16 cellular contexts compared by ENCODE assay signal in the genomic region with DNA sequence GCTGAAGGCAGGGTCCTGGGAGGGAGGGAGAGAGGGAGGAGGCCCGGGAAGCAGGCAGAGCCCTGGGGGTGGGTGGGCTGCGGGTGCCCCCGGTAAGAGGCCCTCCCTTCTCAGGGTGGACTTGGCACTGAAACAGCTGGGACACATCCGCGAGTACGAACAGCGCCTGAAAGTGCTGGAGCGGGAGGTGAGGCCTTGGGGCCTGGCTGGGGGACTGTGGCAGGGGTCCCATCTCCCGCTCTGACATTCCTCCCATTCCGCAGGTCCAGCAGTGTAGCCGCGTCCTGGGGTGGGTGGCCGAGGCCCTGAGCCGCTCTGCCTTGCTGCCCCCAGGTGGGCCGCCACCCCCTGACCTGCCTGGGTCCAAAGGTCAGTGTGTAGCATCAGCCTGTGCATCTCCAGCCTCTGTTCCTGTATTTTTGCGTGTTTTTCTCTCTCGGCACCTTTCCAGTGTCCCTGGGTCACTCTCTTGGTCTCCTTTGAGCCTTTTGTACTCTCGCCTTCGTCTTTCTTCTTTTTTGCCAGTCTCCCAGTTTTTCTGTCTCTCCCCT. TPM values are rescaled to one million over a fixed set of nuclear protein-coding genes. Genes with fewer than 3 reads are reported as not detected.
A peak's percentile ranks its signal among the peaks of the same experiment; 100 is the strongest.
DNase-seq lines count a peak whose midpoint lies in the region; ATAC-seq, FAIRE-seq and TF ChIP-seq lines count a peak whose summit lies in the region.
"Had no signal": no experiment of that assay in that cellular context is flagged by ENCODE, and none has a peak within 500 bp of the region (broad histone marks: within the 10 kb centered on the region; RNA-seq: fewer than 3 reads in every experiment).

No MANE protein-coding gene starts in this region.

- no peak for TF ChIP-seq RAD21 in H1 (IDR thresholded peaks at IDR 0.05 in 1 of 2, conservative IDR thresholded peaks at IDR 0.05 in 1 of 2; ENCODE audit: low read depth in 2 of 2, low read length in 2 of 2)

- H3K36me3 ChIP-seq in HUES64 (ENCODE audit: insufficient read depth, low read length) (no peaks in the 10 kb centered on the region), H1 (ENCODE audit: control insufficient read depth in 2 of 4, insufficient read depth in 4 of 4, low read length in 3 of 4) (no peaks in the 10 kb centered on the region; a peak in 1 of 8 replicates), lower lobe of right lung (peaks cover 28% of the 10 kb centered on the region), tibial nerve (no peaks in the 10 kb centered on the region)

- no peaks in the 10 kb centered on the region for H3K4me1 ChIP-seq in HUES64 (ENCODE audit: insufficient read depth, low read length)
- peaks cover 0 to 7% (median 3%) of the 10 kb centered on the region in 4 experiments; a peak in 5 of 7 replicates for H3K4me1 ChIP-seq in H1 (replicated peaks in 1 of 4; ENCODE audit: control insufficient read depth in 3 of 4, insufficient read depth in 4 of 4, low read length in 3 of 4)
- peaks cover 4% of the 10 kb centered on the region for H3K4me1 ChIP-seq in lower lobe of right lung
- H3K4me1 ChIP-seq in tibial nerve, result peaks cover 0 to 28% (median 0%) of the 10 kb centered on the region in 4 donors

- no peak overlapping the region for H3K4ac ChIP-seq in H1 (replicated peaks; ENCODE audit: insufficient read length, low read depth, low read length)

- peak overlapping the region; percentile 32; the same call in 1 of the 2 replicates for H3K18ac ChIP-seq in H1 (ENCODE audit: extremely low read depth, low read length)

- TF ChIP-seq CTCF in H1 (IDR thresholded peaks at IDR 0.05; ENCODE audit: control extremely low read depth in 1 of 3, insufficient read depth in 1 of 3, low read depth in 1 of 3, low read length in 3 of 3) (no peak), lower lobe of right lung (IDR thresholded peaks at IDR 0.05) (no peak), tibial nerve (IDR thresholded peaks at IDR 0.05) (no peak)

- H3K4me3 ChIP-seq in HUES64 (ENCODE audit: low read length) (peak overlapping the region; percentile 23; the same call in 1 of the 2 replicates), H1 (ENCODE audit: extremely low read depth in 1 of 4, insufficient read depth in 2 of 4, low read depth in 3 of 4, low read length in 4 of 4) (peak overlapping the region; percentile 32 to 61 (median 44)), lower lobe of right lung (no peak overlapping the region), tibial nerve (peak overlapping the region in 3 of 4 donors; percentile 3 to 41 (median 4))

- no peaks in the 10 kb centered on the region for H3K23me2 ChIP-seq in H1 (ENCODE audit: low read depth, low read length)

- intact Hi-C loops in lower lobe of right lung (cut with DNase I), result no loop called here

- TF ChIP-seq POLR2A in H1 (IDR thresholded peaks at IDR 0.05; ENCODE audit: control extremely low read depth in 1 of 2, low read depth in 2 of 2, low read length in 2 of 2) (0 out of 3 replicates have a peak, but pooled peaks of 1 of the 2 experiments have one; percentile 4), tibial nerve (IDR thresholded peaks at IDR 0.05) (no peak)

- no peak overlapping the region for H3K23ac ChIP-seq in H1 (ENCODE audit: insufficient read length)

- CTCF ChIA-PET in H1 (lab: Charles Lee; ENCODE audit: partially characterized antibody), result interaction anchor here (0.6 to 4.1 kb wide), 24 partner anchors 10 to 211 kb away, joined by 3 to 32 read pairs (median 4); a partner anchor contains a TSS

- no peak for DNase-seq in H1 (ENCODE audit: low read depth in 1 of 2, low spot score in 2 of 2)
- DNase-seq in lower lobe of right lung, result peak; percentile 48
- DNase-seq in tibial nerve (ENCODE audit: low spot score in 2 of 2), result no peak
- DNase-seq in T-helper 17 cell, result no peak
- DNase-seq in NCI-H1092 treated with DMSO at 0.1 percent for 48 hours (lab: John Stamatoyannopoulos, UW), result no peak
- DNase-seq: activated T-cell treated with anti-CD3 and anti-CD28 coated beads, Interleukin-2, amount 50 U/mL, for 4 hours; dermis blood vessel endothelial cell; NCI-H2081; NCI-H69; spleen had no signal

- peaks cover 0 to 2% of the 10 kb centered on the region in 2 experiments for H4K20me1 ChIP-seq in H1 (replicated peaks in 1 of 2; ENCODE audit: control insufficient read depth in 1 of 2, insufficient read depth in 2 of 2, low read length in 2 of 2)

- H2BK5ac ChIP-seq in H1 (ENCODE audit: low read depth, low read length), result peak overlapping the region; percentile 52; the same call in 1 of the 2 replicates

- H3K14ac ChIP-seq in H1 (ENCODE audit: insufficient read length), result no peak overlapping the region

- H3K36me3 Mint-ChIP-seq in T-helper 17 cell (ENCODE audit: low read depth), result no peaks in the 10 kb centered on the region
- H3K36me3 Mint-ChIP-seq: T-cell had no signal

- H2BK15ac ChIP-seq in H1 (ENCODE audit: low read length), result no peak overlapping the region

- no peaks in the 10 kb centered on the region for H3K27me3 ChIP-seq in HUES64 (ENCODE audit: insufficient read depth, low read length)
- H3K27me3 ChIP-seq in H1 (replicated peaks in 1 of 4; ENCODE audit: control insufficient read depth in 3 of 4, extremely low read depth in 1 of 4, insufficient read depth in 3 of 4, low read length in 3 of 4), result no peaks in the 10 kb centered on the region
- H3K27me3 ChIP-seq in lower lobe of right lung (ENCODE audit: low read depth), result no peaks in the 10 kb centered on the region
- no peaks in the 10 kb centered on the region for H3K27me3 ChIP-seq in tibial nerve
- H3K27me3 ChIP-seq: spleen had no signal

- H3K56ac ChIP-seq in H1 (replicated peaks; ENCODE audit: insufficient read length, low read depth, low read length), result no peak overlapping the region

- 0 out of 2 replicates have a peak overlapping the region, but pooled peaks have one; percentile 50 for H2BK12ac ChIP-seq in H1 (ENCODE audit: low read depth, low read length)

- peak overlapping the region; percentile 65 to 76 for H3K4me2 ChIP-seq in H1 (ENCODE audit: insufficient read depth in 1 of 2, low read depth in 2 of 2, low read length in 2 of 2)

- no peak overlapping the region for H3K9ac ChIP-seq in HUES64 (ENCODE audit: low read depth, low read length)
- peak overlapping the region in 2 of 4 experiments; percentile 14 to 45; a peak in 4 of 7 replicates for H3K9ac ChIP-seq in H1 (replicated peaks in 1 of 4; ENCODE audit: extremely low read depth in 1 of 4, low read depth in 3 of 4, low read length in 3 of 4)

- ATAC-seq in lower lobe of right lung, result peak; percentile 16 to 21
- no peak for ATAC-seq in T-helper 17 cell
- ATAC-seq in GM18858 (IDR thresholded peaks at IDR 0.05; ENCODE audit: unreplicated experiment), result no peak

- H2AK5ac ChIP-seq in H1 (ENCODE audit: low read depth, low read length), result no peak overlapping the region

- H2BK120ac ChIP-seq in H1 (replicated peaks; ENCODE audit: low read depth, low read length), result no peak overlapping the region

- H2BK20ac ChIP-seq in H1 (ENCODE audit: low read length), result no peak overlapping the region

- FAIRE-seq in H1 (lab: Jason Lieb, UNC), result no peak
- FAIRE-seq: GM12891 had no signal

- WGBS in HUES64, result 93% methylated on average over 19 of the region's 19 CpGs
- WGBS in H1 (ENCODE audit: extremely low coverage in 1 of 2, insufficient coverage in 1 of 2, insufficient read length in 1 of 2, insufficient replicate concordance in 2 of 2, low coverage in 1 of 2, low lambda C conversion rate in 2 of 2, missing lambda C conversion rate in 1 of 2), 2 experiments, result 43% methylated on average over 11 of the region's 19 CpGs; no CpG with 5 or more reads in 1 of the 2 experiments
- WGBS in tibial nerve, 2 donors, result 65 to 69% methylated on average over 17 to 19 of the region's 19 CpGs

- H4K8ac ChIP-seq in H1 (ENCODE audit: extremely low read depth, insufficient read depth, low read length), result no peak overlapping the region

- no peak overlapping the region for H3K27ac Mint-ChIP-seq in T-helper 17 cell
- H3K27ac Mint-ChIP-seq: T-cell had no signal

- H3K4me3 Mint-ChIP-seq in T-helper 17 cell, result no peak overlapping the region
- H3K4me3 Mint-ChIP-seq: activated T-cell treated with anti-CD3 and anti-CD28 coated beads, Interleukin-2, amount 50 U/mL, for 4 hours had no signal

- no peak overlapping the region for H2AFZ ChIP-seq in H1 (ENCODE audit: low read length)

- no peak overlapping the region for H4K5ac ChIP-seq in H1 (ENCODE audit: insufficient read length, low read depth, low read length)

- H3K79me1 ChIP-seq in H1 (ENCODE audit: low read depth, low read length), result no peaks in the 10 kb centered on the region

- H3K27ac ChIP-seq in HUES64 (ENCODE audit: low read depth, low read length), result no peak overlapping the region
- H3K27ac ChIP-seq in H1 (ENCODE audit: low read depth, low read length), result peak overlapping the region; percentile 40; the same call in 1 of the 2 replicates
- no peak overlapping the region for H3K27ac ChIP-seq in lower lobe of right lung
- peak overlapping the region in 1 of 4 donors; percentile 8 for H3K27ac ChIP-seq in tibial nerve

- no peak overlapping the region for H4K91ac ChIP-seq in H1 (replicated peaks; ENCODE audit: insufficient read length, low read length)

- peaks cover 8% of the 10 kb centered on the region for H3K4me1 Mint-ChIP-seq in T-helper 17 cell

- peaks cover 14% of the 10 kb centered on the region for H3K27me3 Mint-ChIP-seq in T-helper 17 cell

- no peaks in the 10 kb centered on the region for H3K79me2 ChIP-seq in H1 (ENCODE audit: control insufficient read depth in 1 of 2, insufficient read depth in 2 of 2, low read length in 2 of 2)

- POLR2A ChIA-PET in H1 (lab: Charles Lee; ENCODE audit: partially characterized antibody), result interaction anchor here (0.7 to 2.7 kb wide), 10 partner anchors 11 to 237 kb away, joined by 3 to 27 read pairs (median 3); a partner anchor contains a TSS

- no peak for TF ChIP-seq EP300 in H1 (IDR thresholded peaks at IDR 0.05; ENCODE audit: borderline replicate concordance in 1 of 2, low read depth in 2 of 2, low read length in 2 of 2)
- TF ChIP-seq EP300 in tibial nerve (IDR thresholded peaks at IDR 0.05), result no peak

- H3K9me3 ChIP-seq in HUES64 (ENCODE audit: insufficient read depth, low read depth, low read length) (no peaks in the 10 kb centered on the region), H1 (ENCODE audit: insufficient read depth in 2 of 2, low read depth in 1 of 2, low read length in 1 of 2) (peaks cover 0 to 3% of the 10 kb centered on the region in 2 experiments; a peak in 1 of 4 replicates), lower lobe of right lung (no peaks in the 10 kb centered on the region), tibial nerve (no peaks in the 10 kb centered on the region), T-helper 17 cell (ENCODE audit: control insufficient read depth, low read length, poor library complexity, severe bottlenecking) (no peaks in the 10 kb centered on the region)
- H3K9me3 ChIP-seq: spleen had no signal

RNA-seq across cellular contexts. Expression of a gene that starts 53.4 kb away (rescaled TPM):
- 3.0 TPM for polyA plus RNA-seq in HUES64 (2013, experiment 1 of 2)
- polyA plus RNA-seq in HUES64 (2013, experiment 2 of 2), result 3.1 TPM
- 11.3 and 12.6 TPM in 2 replicates for total RNA-seq in H1 (2021; fragmentation: NEBNext Ultra II Directional; extraction: Animal tissue kit (Norgen Biotek cat#: 25700))
- 13.3 and 21.5 TPM in 2 replicates for polyA plus RNA-seq in H1 (2011; rRNA removed)
- 14.1 TPM for polyA plus RNA-seq in H1 (2011; cell fraction: cytosol; rRNA removed)
- polyA plus RNA-seq in H1 (2011; cell fraction: nucleus; rRNA removed), result 28.9 TPM
- polyA plus RNA-seq in H1 (2012, experiment 1 of 2), result 9.4 to 14.2 TPM (median 13.5 TPM) in 4 replicates
- polyA plus RNA-seq in H1 (2012, experiment 2 of 2), result 6.2 TPM
- 9.1 TPM for polyA plus RNA-seq in H1 (2013, experiment 1 of 2)
- 8.2 TPM for polyA plus RNA-seq in H1 (2013, experiment 2 of 2)
- polyA minus RNA-seq in H1 (2011; rRNA and poly(A)+ RNA removed), result 5.0 and 6.0 TPM in 2 replicates
- 5.9 TPM for polyA minus RNA-seq in H1 (2011; cell fraction: cytosol; rRNA and poly(A)+ RNA removed)
- 14.8 TPM for polyA minus RNA-seq in H1 (2011; cell fraction: nucleus; rRNA and poly(A)+ RNA removed)
- 51.6 TPM for total RNA-seq in lower lobe of right lung
- 10 to 100 TPM; 12.6 to 22.4 (median 16.7) TPM for total RNA-seq in tibial nerve
- total RNA-seq in T-helper 17 cell, result under 1 TPM in 1 of 2 donors, not detected in 1; 0.25 TPM

RNA-seq across cellular contexts. Expression of a gene that starts 55.8 kb away (rescaled TPM):
- 0.80 TPM for polyA plus RNA-seq in HUES64 (2013, experiment 1 of 2)
- 2.1 TPM for polyA plus RNA-seq in HUES64 (2013, experiment 2 of 2)
- 1.8 and 2.3 TPM in 2 replicates for total RNA-seq in H1 (2021; fragmentation: NEBNext Ultra II Directional; extraction: Animal tissue kit (Norgen Biotek cat#: 25700))
- 2.6 and 6.8 TPM in 2 replicates for polyA plus RNA-seq in H1 (2011; rRNA removed)
- polyA plus RNA-seq in H1 (2011; cell fraction: cytosol; rRNA removed), result 10.7 TPM
- 7.4 TPM for polyA plus RNA-seq in H1 (2011; cell fraction: nucleus; rRNA removed)
- polyA plus RNA-seq in H1 (2012, experiment 1 of 2), result 1.6 to 4.2 TPM (median 3.0 TPM) in 4 replicates
- polyA plus RNA-seq in H1 (2012, experiment 2 of 2), result 0.50 TPM
- polyA plus RNA-seq in H1 (2013, experiment 1 of 2), result 5.9 TPM
- 6.1 TPM for polyA plus RNA-seq in H1 (2013, experiment 2 of 2)
- polyA minus RNA-seq in H1 (2011; rRNA and poly(A)+ RNA removed), result 0.61 and 4.4 TPM in 2 replicates
- 1.6 TPM for polyA minus RNA-seq in H1 (2011; cell fraction: cytosol; rRNA and poly(A)+ RNA removed)
- 2.0 TPM for polyA minus RNA-seq in H1 (2011; cell fraction: nucleus; rRNA and poly(A)+ RNA removed)
- total RNA-seq in lower lobe of right lung, result 1.8 TPM
- total RNA-seq in tibial nerve, result 1 to 10 TPM in 3 of 4 donors, under 1 TPM in 1; 0.60 to 4.3 (median 2.6) TPM
- total RNA-seq in T-helper 17 cell, result not detected
- total RNA-seq: activated T-cell treated with anti-CD3 and anti-CD28 coated beads, Interleukin-2, amount 50 U/mL, for 4 hours; dermis blood vessel endothelial cell; M059J; T-cell had no signal
- polyA plus RNA-seq: CD14-positive monocyte had no signal

Comparison
In these comparisons a context has a peak if more than half of its experiments do, and no peak if none do; other contexts are left out.
1. ATAC-seq: peak in lower lobe of right lung (2 of 2); none in T-helper 17 cell (single experiment) and GM18858 (single experiment).